In the genomic region with DNA sequence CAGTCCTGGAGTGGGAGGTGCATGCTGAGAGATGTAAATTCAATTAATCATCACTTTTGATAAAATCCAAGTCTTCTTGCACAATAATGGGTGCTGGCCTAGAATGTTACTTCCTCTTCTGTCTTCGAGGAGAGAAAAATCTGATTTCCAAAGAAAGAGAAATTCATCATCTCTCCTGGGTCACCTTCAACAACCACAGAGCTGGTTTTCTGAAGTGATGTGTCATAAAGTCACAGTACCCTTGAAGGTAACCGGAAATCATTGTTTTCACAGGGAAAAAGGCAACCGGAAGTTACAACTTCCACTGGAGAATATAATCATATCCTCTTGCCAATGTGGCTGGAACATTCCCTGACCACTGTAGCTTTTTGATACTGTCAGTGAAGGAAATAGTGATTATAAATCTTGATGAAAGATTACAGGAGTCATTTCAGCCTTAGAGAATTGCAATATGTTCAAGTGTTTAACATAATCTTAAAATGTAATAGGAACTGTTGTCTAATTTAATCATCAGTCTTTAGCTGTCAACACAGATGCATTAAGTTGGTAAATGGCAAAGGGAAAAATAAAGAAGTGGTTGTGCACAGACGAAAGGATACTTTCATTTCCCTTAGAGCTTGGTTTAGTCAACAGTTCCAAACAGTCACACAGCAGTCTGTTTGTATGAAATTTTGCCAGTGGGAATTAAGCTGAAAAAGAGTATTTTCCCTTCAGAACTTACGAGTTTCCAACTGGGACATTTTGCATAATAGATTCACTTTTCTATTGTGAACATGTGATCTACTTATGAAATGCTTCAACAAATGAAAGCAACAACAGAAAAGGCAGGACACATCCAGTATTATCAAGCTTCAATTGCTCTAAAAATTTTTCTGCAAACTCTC, we compare ENCODE assay signal across 8 cellular contexts.
DNase-seq lines count a peak whose midpoint lies in the region; ATAC-seq and TF ChIP-seq lines count a peak whose summit lies in the region.

No MANE protein-coding gene starts in this region.

- peak overlapping the region; percentile 21 to 71 (median 29) for H3K4me3 Mint-ChIP-seq in immature natural killer cell

- peak overlapping the region; percentile 49 to 75 (median 60) for H3K27ac Mint-ChIP-seq in immature natural killer cell

- WGBS in adrenal gland, 4 donors: 7 to 11% (median 9%) methylated on average over 5 of the region's 5 CpGs
- WGBS in suprapubic skin: 13% methylated on average over 5 of the region's 5 CpGs

- TF ChIP-seq POLR2A in adrenal gland (IDR thresholded peaks at IDR 0.05): no peak
- TF ChIP-seq POLR2A in suprapubic skin (IDR thresholded peaks at IDR 0.05): no peak

- TF ChIP-seq CTCF in adrenal gland (IDR thresholded peaks at IDR 0.05): no peak
- TF ChIP-seq CTCF in suprapubic skin (IDR thresholded peaks at IDR 0.05): no peak
- TF ChIP-seq CTCF in GM13977 (IDR thresholded peaks at IDR 0.05; ENCODE audit: extremely low read depth, insufficient read depth, missing control alignments): no peak

- no peaks in the 10 kb centered on the region for H3K27me3 Mint-ChIP-seq in immature natural killer cell (ENCODE audit: low read depth in 3 of 3)

- H3K4me1 ChIP-seq in adrenal gland (replicated peaks in 1 of 2): peaks cover 14 to 36% of the 10 kb centered on the region in 2 donors
- peaks cover 34% of the 10 kb centered on the region for H3K4me1 ChIP-seq in suprapubic skin

- H3K27ac ChIP-seq in adrenal gland: peak overlapping the region; percentile 16 to 82 (median 67)
- peak overlapping the region; percentile 83 for H3K27ac ChIP-seq in suprapubic skin

- in situ Hi-C loops in GM13977 (cut with MboI; ENCODE audit: low pct_unique_long_range_greater_than_20kb, low sequenced_read_pairs, unreplicated experiment): no loop called here

- no peak for TF ChIP-seq EP300 in suprapubic skin (IDR thresholded peaks at IDR 0.05)

- intact Hi-C loops in Right ventricle myocardium inferior (cut with DNase I): loop anchor here (10.0 kb wide), 1 partner anchor 66 kb away; no protein-coding TSS in a partner anchor
- intact Hi-C loops in cardiac septum (cut with DNase I): no loop called here
- intact Hi-C loops in adrenal gland (cut with DNase I): no loop called here

- H3K9me3 Mint-ChIP-seq in immature natural killer cell: no peaks in the 10 kb centered on the region

- ATAC-seq in Right ventricle myocardium inferior (peak; percentile 78), HG02981 (IDR thresholded peaks at IDR 0.05; ENCODE audit: unreplicated experiment) (no peak)

- H3K4me3 ChIP-seq in adrenal gland: no peak overlapping the region
- peak overlapping the region; percentile 13 for H3K4me3 ChIP-seq in suprapubic skin

- H3K36me3 ChIP-seq in adrenal gland (replicated peaks in 1 of 2) (no peaks in the 10 kb centered on the region), suprapubic skin (no peaks in the 10 kb centered on the region)

- H3K27me3 ChIP-seq in adrenal gland (no peaks in the 10 kb centered on the region), suprapubic skin (no peaks in the 10 kb centered on the region)

- H3K9me3 ChIP-seq in adrenal gland (replicated peaks in 1 of 3): no peaks in the 10 kb centered on the region
- no peaks in the 10 kb centered on the region for H3K9me3 ChIP-seq in suprapubic skin

- no peak for DNase-seq in Right ventricle myocardium inferior (ENCODE audit: missing footprints)
- no peak for DNase-seq in cardiac septum (ENCODE audit: low spot score)
- peak in 2 of 7 donors; percentile 16 to 18 for DNase-seq in adrenal gland
- peak in 1 of 3 donors; percentile 10 for DNase-seq in immature natural killer cell
- no peak for DNase-seq in suprapubic skin (ENCODE audit: low spot score in 2 of 2)
- DNase-seq in GM13977 (ENCODE audit: low spot score): no peak
- DNase-seq in NCI-H345 treated with DMSO at 0.1 percent for 48 hours (lab: John Stamatoyannopoulos, UW; ENCODE audit: unreplicated experiment): no peak

- no peaks in the 10 kb centered on the region for H3K36me3 Mint-ChIP-seq in immature natural killer cell

- H3K4me1 Mint-ChIP-seq in immature natural killer cell: peaks cover 25 to 28% of the 10 kb centered on the region in 2 donors
